8 cellular contexts compared by ENCODE assay signal in the genomic region with DNA sequence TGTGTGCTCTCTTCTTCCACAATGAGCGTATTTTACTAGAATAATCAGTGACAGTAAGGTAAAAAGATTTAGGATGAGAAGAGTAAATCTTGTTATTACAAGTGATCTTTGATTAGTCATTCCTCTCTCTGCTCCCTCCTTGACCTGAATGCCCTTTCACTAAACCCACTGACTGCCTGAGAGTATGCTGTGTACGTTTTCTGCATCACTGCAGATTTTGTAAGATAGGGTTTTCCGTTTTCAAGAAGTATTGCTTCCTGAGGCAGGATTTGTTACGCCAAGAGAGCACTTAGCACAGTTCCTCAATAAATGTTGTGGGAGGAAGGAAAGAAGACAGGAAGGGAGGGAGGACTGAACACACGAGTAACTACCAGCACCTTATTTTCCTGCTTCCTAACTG. TPM values are rescaled to one million over a fixed set of nuclear protein-coding genes. Genes with fewer than 3 reads are reported as not detected.
DNase-seq lines count a peak whose midpoint lies in the region; ATAC-seq, FAIRE-seq and TF ChIP-seq lines count a peak whose summit lies in the region.

No MANE protein-coding gene starts in this region.

- H3K36me3 Mint-ChIP-seq in activated B cell treated with CpG ODN at 0.5 μM for 24 hours (ENCODE audit: low read depth) = no peaks in the 10 kb centered on the region

- CTCF ChIA-PET in A673 (lab: Charles Lee) = no interaction called here
- CTCF ChIA-PET in activated B cell treated with CpG ODN at 0.5 μM for 24 hours (lab: Charles Lee) = no interaction called here

- DNase-seq in A673 (ENCODE audit: low spot score) (peak; percentile 89), activated B cell treated with CpG ODN at 0.5 μM for 24 hours (no peak), lower leg skin (ENCODE audit: low spot score in 2 of 2) (no peak), kidney (no peak)
- DNase-seq in activated CD4-positive, CD25-positive, alpha-beta regulatory T cell treated with anti-CD3 and anti-CD28 coated beads, Interleukin-2, amount 50 U/mL, for 72 hours = no peak

- POLR2A ChIA-PET in A673 (lab: Charles Lee; ENCODE audit: low non-redundant PET) (no interaction called here), activated B cell treated with CpG ODN at 0.5 μM for 24 hours (lab: Charles Lee) (interaction anchor here (1.0 kb wide), 1 partner anchor 13 kb away, joined by 7 read pairs; no protein-coding TSS in a partner anchor)

- H3K27ac ChIP-seq in A673 (ENCODE audit: low read depth, low read length, poor library complexity, severe bottlenecking) = peak overlapping the region; percentile 78
- H3K27ac ChIP-seq in kidney (ENCODE audit: low read depth in 2 of 2, low read length in 2 of 2) = no peak overlapping the region

- ATAC-seq in GM18909 (IDR thresholded peaks at IDR 0.05; ENCODE audit: poor library complexity, unreplicated experiment) = peak; percentile 91
- peak; percentile 75 for ATAC-seq in HG03196 (IDR thresholded peaks at IDR 0.05; ENCODE audit: unreplicated experiment)
- peak; percentile 14 for ATAC-seq in activated B cell treated with CpG ODN at 0.5 μM for 24 hours (ENCODE audit: low read depth)
- ATAC-seq in GM19328 (IDR thresholded peaks at IDR 0.05; ENCODE audit: unreplicated experiment) = no peak

- 27% methylated on average over 5 of the region's 5 CpGs for WGBS in lower leg skin, 2 donors

- H3K27me3 Mint-ChIP-seq in activated B cell treated with CpG ODN at 0.5 μM for 24 hours = peaks cover 13% of the 10 kb centered on the region

- no peaks in the 10 kb centered on the region for H3K9me3 ChIP-seq in A673 (ENCODE audit: low read depth, low read length, poor library complexity, severe bottlenecking)
- no peaks in the 10 kb centered on the region for H3K9me3 ChIP-seq in kidney (ENCODE audit: control insufficient read depth in 1 of 2, low read length in 2 of 2)

- BruUV-seq in A673 (replicated peaks; lab: Mats Ljungman, UMichigan) = no TSS peak

- peaks cover 39% of the 10 kb centered on the region for H3K4me1 ChIP-seq in A673 (ENCODE audit: insufficient read depth, low read length, poor library complexity, severe bottlenecking)
- H3K4me1 ChIP-seq in kidney (ENCODE audit: control insufficient read depth in 1 of 2, insufficient read depth in 1 of 2, low read depth in 1 of 2, low read length in 2 of 2) = peaks cover 6 to 24% of the 10 kb centered on the region in 2 donors

- H3K4me1 Mint-ChIP-seq in activated B cell treated with CpG ODN at 0.5 μM for 24 hours = peaks cover 9% of the 10 kb centered on the region

- no peaks in the 10 kb centered on the region for H3K9me3 Mint-ChIP-seq in activated B cell treated with CpG ODN at 0.5 μM for 24 hours

- H3K4me3 ChIP-seq in A673 (ENCODE audit: low read depth, low read length, poor library complexity, severe bottlenecking) = no peak overlapping the region
- no peak overlapping the region for H3K4me3 ChIP-seq in lower leg skin (ENCODE audit: low read depth, poor library complexity, severe bottlenecking)
- H3K4me3 ChIP-seq in kidney (ENCODE audit: low read length in 2 of 2) = no peak overlapping the region

- no peaks in the 10 kb centered on the region for H3K27me3 ChIP-seq in A673 (replicated peaks; ENCODE audit: insufficient read depth, low read depth, low read length, poor library complexity)

- H3K36me3 ChIP-seq in A673 (ENCODE audit: insufficient read depth, low read length, poor library complexity, severe bottlenecking) = no peaks in the 10 kb centered on the region
- no peaks in the 10 kb centered on the region for H3K36me3 ChIP-seq in kidney (ENCODE audit: control insufficient read depth in 1 of 2, insufficient read depth in 2 of 2, low read length in 2 of 2)

- no peak for FAIRE-seq in kidney (lab: Jason Lieb, UNC)

- no peak for TF ChIP-seq POLR2A in lower leg skin (IDR thresholded peaks at IDR 0.05)

- intact Hi-C loops in A673 (cut with micrococcal nuclease; ENCODE audit: unreplicated experiment) (no loop called here), activated B cell treated with CpG ODN at 0.5 μM for 24 hours (cut with micrococcal nuclease) (no loop called here), lower leg skin (cut with DNase I; ENCODE audit: low total_unique reads) (no loop called here), kidney (cut with DNase I) (no loop called here)

- no peak overlapping the region for H3K27ac Mint-ChIP-seq in activated B cell treated with CpG ODN at 0.5 μM for 24 hours

- no peak overlapping the region for H3K9ac ChIP-seq in kidney (ENCODE audit: low read length in 2 of 2)

- TF ChIP-seq CTCF in A673 (conservative IDR thresholded peaks at IDR 0.05; ENCODE audit: low read depth, low read length) = no peak
- TF ChIP-seq CTCF in activated B cell treated with CpG ODN at 0.5 μM for 24 hours (IDR thresholded peaks at IDR 0.05) = no peak
- TF ChIP-seq CTCF in lower leg skin (IDR thresholded peaks at IDR 0.05) = no peak
- no peak for TF ChIP-seq CTCF in kidney (IDR thresholded peaks at IDR 0.05; ENCODE audit: borderline replicate concordance, extremely low read depth, insufficient read depth)

- no peak overlapping the region for H3K4me3 Mint-ChIP-seq in activated B cell treated with CpG ODN at 0.5 μM for 24 hours

RNA-seq across cellular contexts. Expression of a gene that starts 7.7 kb away (rescaled TPM):
- total RNA-seq in A673 (2021) (8.1 and 12.7 TPM in 2 replicates), activated B cell treated with CpG ODN at 0.5 μM for 24 hours (0.35 TPM in 1 of 2 replicates, not detected in the other), lower leg skin (100 to 1,000 TPM in 3 of 4 donors, 10 to 100 TPM in 1; 70.0 to 181 (median 123) TPM), kidney (59.7 TPM)
- polyA plus RNA-seq in kidney (ENCODE audit: insufficient read depth, low read depth, low replicate concordance) = 2.5 TPM

RNA-seq across cellular contexts. Expression of a gene that starts 15.3 kb away (rescaled TPM):
- total RNA-seq in A673 (2021) (5.8 and 9.0 TPM in 2 replicates), activated B cell treated with CpG ODN at 0.5 μM for 24 hours (2.1 and 2.3 TPM in 2 replicates), lower leg skin (10 to 100 TPM in 3 of 4 donors, 1 to 10 TPM in 1; 4.9 to 68.7 (median 30.5) TPM), kidney (15.5 TPM)
- polyA plus RNA-seq in kidney (ENCODE audit: insufficient read depth, low read depth, low replicate concordance) = 103 TPM

RNA-seq across cellular contexts. Expression of a gene that starts 44.7 kb away (rescaled TPM):
- total RNA-seq in A673 (2021) (not detected in 2 replicates), activated B cell treated with CpG ODN at 0.5 μM for 24 hours (not detected in 2 replicates), lower leg skin (100 to 1,000 TPM in 1 of 4 donors, 10 to 100 TPM in 3; 37.1 to 166 (median 55.9) TPM), kidney (1.8 TPM)
- 5.5 TPM for polyA plus RNA-seq in kidney (ENCODE audit: insufficient read depth, low read depth, low replicate concordance)

Comparison
In these comparisons a context has a peak if more than half of its experiments do, and no peak if none do; other contexts are left out.
1. RNA of a gene that starts 44.7 kb away (total RNA-seq): 37.1 to 166 TPM in lower leg skin; 1.8 TPM in kidney (single experiment), not detected in A673 and not detected in activated B cell treated with CpG ODN at 0.5 μM for 24 hours; every median in the first group is over 10 times any median in the second.